In genomic region chr2:235660484-235661081, GRCh38 we compare ENCODE assay signal across 2 cellular contexts.
A peak's percentile ranks its signal among the peaks of the same experiment; 100 is the strongest.
TF ChIP-seq lines count a peak whose summit lies in the region.

No MANE protein-coding gene starts in this region.

TF ChIP-seq in IMR-90, 13 proteins besides CTCF, POLR2A, EP300 and RAD21 (continued from another document):
- TF ChIP-seq, protein P1, sequence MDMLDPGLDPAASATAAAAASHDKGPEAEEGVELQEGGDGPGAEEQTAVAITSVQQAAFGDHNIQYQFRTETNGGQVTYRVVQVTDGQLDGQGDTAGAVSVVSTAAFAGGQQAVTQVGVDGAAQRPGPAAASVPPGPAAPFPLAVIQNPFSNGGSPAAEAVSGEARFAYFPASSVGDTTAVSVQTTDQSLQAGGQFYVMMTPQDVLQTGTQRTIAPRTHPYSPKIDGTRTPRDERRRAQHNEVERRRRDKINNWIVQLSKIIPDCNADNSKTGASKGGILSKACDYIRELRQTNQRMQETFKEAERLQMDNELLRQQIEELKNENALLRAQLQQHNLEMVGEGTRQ (IDR thresholded peaks at IDR 0.05; ENCODE audit: low read depth, low read length), result no peak

TF ChIP-seq in K562, 482 proteins besides CTCF, POLR2A, EP300 and RAD21 (continued from another document):
- peak; percentile 66; the same call in 1 of the 2 replicates for TF ChIP-seq ESRRA (IDR thresholded peaks at IDR 0.05; ENCODE audit: borderline replicate concordance, low read depth)
